23 cellular contexts compared by ENCODE assay signal in the genomic region with DNA sequence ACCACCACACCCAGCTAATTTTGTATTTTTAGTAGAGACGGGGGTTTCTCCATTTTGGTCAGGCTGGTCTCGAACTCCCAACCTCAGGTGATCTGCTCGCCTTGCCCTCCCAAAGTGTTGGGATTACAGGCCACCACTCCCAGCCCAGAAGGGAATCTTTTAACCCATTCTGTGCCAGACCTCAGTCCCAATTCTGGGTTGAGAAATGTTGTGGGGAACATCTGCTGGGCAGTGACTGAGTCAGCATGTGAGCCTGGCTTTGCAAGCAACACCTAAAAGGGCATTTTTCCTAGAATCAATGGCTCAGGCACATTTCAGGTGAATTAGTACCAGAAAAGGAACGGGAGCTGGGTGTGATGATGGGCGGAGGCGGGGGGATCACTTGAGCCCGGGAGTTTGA. TPM values are rescaled to one million over a fixed set of nuclear protein-coding genes. Genes with fewer than 3 reads are reported as not detected.
DNase-seq lines count a peak whose midpoint lies in the region; ATAC-seq, FAIRE-seq and TF ChIP-seq lines count a peak whose summit lies in the region.
"Had no signal": no experiment of that assay in that cellular context is flagged by ENCODE, and none has a peak within 500 bp of the region (broad histone marks: within the 10 kb centered on the region; RNA-seq: fewer than 3 reads in every experiment).

No MANE protein-coding gene starts in this region.

- no peaks in the 10 kb centered on the region for H3K79me2 ChIP-seq in osteoblast (ENCODE audit: insufficient read depth, low read length)

- 75% methylated on average over 7 of the region's 7 CpGs for WGBS in A549 (ENCODE audit: missing lambda C conversion rate)
- WGBS in endodermal cell (ENCODE audit: insufficient coverage in 1 of 2, insufficient read length in 1 of 2), 2 experiments: 67 to 90% methylated on average over 1 to 7 of the region's 7 CpGs

- no peak for TF ChIP-seq EP300 in A549 (IDR thresholded peaks at IDR 0.05)

- peaks cover 17% of the 10 kb centered on the region for H3K27me3 Mint-ChIP-seq in endodermal cell (ENCODE audit: insufficient read depth)

- H3K4me3 Mint-ChIP-seq in endodermal cell: no peak overlapping the region
- H3K4me3 Mint-ChIP-seq: CD8-positive, alpha-beta memory T cell had no signal

- no peak for TF ChIP-seq CTCF in A549 (IDR thresholded peaks at IDR 0.05)
- no peak for TF ChIP-seq CTCF in endodermal cell (conservative IDR thresholded peaks at IDR 0.05)
- no peak for TF ChIP-seq CTCF in osteoblast (IDR thresholded peaks at IDR 0.05; ENCODE audit: extremely low read depth, low read depth, low read length)

- no peaks in the 10 kb centered on the region for H3K36me3 Mint-ChIP-seq in endodermal cell (ENCODE audit: low read depth)
- H3K36me3 Mint-ChIP-seq: CD14-positive monocyte; CD8-positive, alpha-beta memory T cell; IgD-negative memory B cell had no signal

- H3K4me2 ChIP-seq in A549 (no peak overlapping the region), osteoblast (ENCODE audit: insufficient read depth, low read length) (no peak overlapping the region)

- H3K4me3 ChIP-seq in A549: no peak overlapping the region
- no peak overlapping the region for H3K4me3 ChIP-seq in endodermal cell (ENCODE audit: low read length)
- H3K4me3 ChIP-seq in osteoblast (ENCODE audit: insufficient read depth, low read length): no peak overlapping the region
- H3K4me3 ChIP-seq: SK-N-MC had no signal

- H3K4me1 Mint-ChIP-seq in endodermal cell: peaks cover 1% of the 10 kb centered on the region

- no peak for DNase-seq in A549 (ENCODE audit: low read depth in 1 of 2, low spot score in 1 of 2)
- DNase-seq in AG08396 (ENCODE audit: low spot score): peak; percentile 15
- DNase-seq in endodermal cell: peak; percentile 45
- DNase-seq in osteoblast (ENCODE audit: insufficient read length, low spot score, missing footprints): peak; percentile 73
- no peak for DNase-seq in NCI-H526 (lab: John Stamatoyannopoulos, UW)
- DNase-seq in GF-D8 (lab: John Stamatoyannopoulos, UW): no peak
- DNase-seq: BE2C; CD8-positive, alpha-beta memory T cell; DMS 273 treated with DMSO at 0.1 percent for 48 hours; DMS79; EL; NCI-H1092 treated with DMSO at 0.1 percent for 48 hours; NCI-H1436; NCI-H1930; NCI-H2107; NCI-H446 treated with DMSO at 0.1 percent for 48 hours; NCI-H69; SIG-M5 had no signal

- TF ChIP-seq POLR2A in A549 (IDR thresholded peaks at IDR 0.05; ENCODE audit: low read length): no peak

- H3K9ac ChIP-seq in endodermal cell (ENCODE audit: extremely low read depth, low read length, poor library complexity, severe bottlenecking): no peak overlapping the region

- H3K27ac Mint-ChIP-seq in endodermal cell: no peak overlapping the region
- H3K27ac Mint-ChIP-seq: CD14-positive monocyte, IgD-negative memory B cell had no signal

- CTCF ChIA-PET in A549 (lab: Yijun Ruan, JAX): interaction anchor here (1.0 to 14.5 kb wide), 23 partner anchors 10 to 220 kb away, joined by 3 to 484 read pairs (median 29); a partner anchor contains a TSS

- H3K27ac ChIP-seq in A549 (peak overlapping the region; percentile 52 to 65; a peak in 4 of 6 replicates), endodermal cell (ENCODE audit: low read depth, low read length) (no peak overlapping the region), osteoblast (ENCODE audit: low read depth, low read length) (no peak overlapping the region)
- H3K27ac ChIP-seq: SK-N-MC had no signal

- H3K9me3 ChIP-seq in A549: no peaks in the 10 kb centered on the region
- H3K9me3 ChIP-seq in endodermal cell (ENCODE audit: control insufficient read depth, low read length): no peaks in the 10 kb centered on the region
- H3K9me3 ChIP-seq in osteoblast (ENCODE audit: low read depth, low read length): no peaks in the 10 kb centered on the region
- H3K9me3 ChIP-seq: BE2C had no signal

- no peaks in the 10 kb centered on the region for H4K20me1 ChIP-seq in osteoblast (ENCODE audit: insufficient read depth, low read length)

- no peak for TF ChIP-seq RAD21 in A549 (conservative IDR thresholded peaks at IDR 0.05 in 1 of 2, IDR thresholded peaks at IDR 0.05 in 1 of 2)

- no peak for FAIRE-seq in A549 (lab: Jason Lieb, UNC)
- FAIRE-seq: GM12892 had no signal

- H3K4me1 ChIP-seq in A549 (peaks cover 29% of the 10 kb centered on the region), endodermal cell (ENCODE audit: control insufficient read depth, insufficient read depth, low read length) (no peaks in the 10 kb centered on the region), osteoblast (ENCODE audit: insufficient read depth, low read length) (peaks cover 18% of the 10 kb centered on the region)
- H3K4me1 ChIP-seq: BE2C had no signal

- no peak overlapping the region for H2AFZ ChIP-seq in osteoblast (ENCODE audit: low read length)

- H3K27me3 ChIP-seq in endodermal cell (ENCODE audit: control insufficient read depth, insufficient read depth, low read length, poor library complexity, severe bottlenecking): no peaks in the 10 kb centered on the region
- no peaks in the 10 kb centered on the region for H3K27me3 ChIP-seq in osteoblast (ENCODE audit: insufficient read depth, low read length)
- H3K27me3 ChIP-seq: BE2C had no signal

- ATAC-seq in A549 (no peak), GM21825 (IDR thresholded peaks at IDR 0.05; ENCODE audit: unreplicated experiment) (no peak)

- POLR2A ChIA-PET in A549 (lab: Yijun Ruan, JAX): interaction anchor here (2.0 kb wide), 1 partner anchor 199 kb away, joined by 5 read pairs; no protein-coding TSS in a partner anchor

- H3K9me3 Mint-ChIP-seq in endodermal cell: no peaks in the 10 kb centered on the region
- H3K9me3 Mint-ChIP-seq: CD14-positive monocyte; CD8-positive, alpha-beta memory T cell; IgD-negative memory B cell had no signal

- H3K36me3 ChIP-seq in endodermal cell (ENCODE audit: control insufficient read depth, insufficient read depth, low read length) (no peaks in the 10 kb centered on the region), osteoblast (ENCODE audit: insufficient read depth, low read length) (no peaks in the 10 kb centered on the region)
- H3K36me3 ChIP-seq: BE2C had no signal

TF ChIP-seq in A549, 52 proteins besides CTCF, POLR2A, EP300 and RAD21 (continues in another document):
- TF ChIP-seq ZSCAN20 (CRISPR knock-in tag; IDR thresholded peaks at IDR 0.05) (no peak), KDM1A (IDR thresholded peaks at IDR 0.05; ENCODE audit: low read depth) (no peak)
- TF ChIP-seq, protein P1, sequence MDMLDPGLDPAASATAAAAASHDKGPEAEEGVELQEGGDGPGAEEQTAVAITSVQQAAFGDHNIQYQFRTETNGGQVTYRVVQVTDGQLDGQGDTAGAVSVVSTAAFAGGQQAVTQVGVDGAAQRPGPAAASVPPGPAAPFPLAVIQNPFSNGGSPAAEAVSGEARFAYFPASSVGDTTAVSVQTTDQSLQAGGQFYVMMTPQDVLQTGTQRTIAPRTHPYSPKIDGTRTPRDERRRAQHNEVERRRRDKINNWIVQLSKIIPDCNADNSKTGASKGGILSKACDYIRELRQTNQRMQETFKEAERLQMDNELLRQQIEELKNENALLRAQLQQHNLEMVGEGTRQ (IDR thresholded peaks at IDR 0.05): no peak
- TF ChIP-seq, protein P2, sequence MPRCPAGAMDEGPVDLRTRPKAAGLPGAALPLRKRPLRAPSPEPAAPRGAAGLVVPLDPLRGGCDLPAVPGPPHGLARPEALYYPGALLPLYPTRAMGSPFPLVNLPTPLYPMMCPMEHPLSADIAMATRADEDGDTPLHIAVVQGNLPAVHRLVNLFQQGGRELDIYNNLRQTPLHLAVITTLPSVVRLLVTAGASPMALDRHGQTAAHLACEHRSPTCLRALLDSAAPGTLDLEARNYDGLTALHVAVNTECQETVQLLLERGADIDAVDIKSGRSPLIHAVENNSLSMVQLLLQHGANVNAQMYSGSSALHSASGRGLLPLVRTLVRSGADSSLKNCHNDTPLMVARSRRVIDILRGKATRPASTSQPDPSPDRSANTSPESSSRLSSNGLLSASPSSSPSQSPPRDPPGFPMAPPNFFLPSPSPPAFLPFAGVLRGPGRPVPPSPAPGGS (IDR thresholded peaks at IDR 0.05): no peak

RNA-seq across cellular contexts. Expression of a gene that starts 7.6 kb away (rescaled TPM):
- 154 and 175 TPM in 2 replicates for polyA plus RNA-seq in A549 (2011; rRNA removed)
- polyA plus RNA-seq in A549 (2012; cell fraction: cytosol; rRNA removed): 35.2 and 38.6 TPM in 2 replicates
- 27.6 and 38.4 TPM in 2 replicates for polyA plus RNA-seq in A549 (2012; cell fraction: nucleus; rRNA removed)
- polyA plus RNA-seq in A549 (2017; fragmentation: RNase III; extraction: RNeasy Plus Mini Kit Qiagen cat#74134 plus additional on column Dnase treatment): 34.6 to 37.7 TPM (median 34.9 TPM) in 3 replicates
- polyA minus RNA-seq in A549 (2011; rRNA and poly(A)+ RNA removed): 90.6 and 109 TPM in 2 replicates
- total RNA-seq in endodermal cell: 10 to 100 TPM; 50.2 to 64.8 TPM
- polyA plus RNA-seq in endodermal cell (2013, experiment 1 of 2): 52.3 TPM
- polyA plus RNA-seq in endodermal cell (2013, experiment 2 of 2): 46.9 TPM
- total RNA-seq in osteoblast: 23.3 and 25.7 TPM in 2 replicates

RNA-seq across cellular contexts. Expression of a gene that starts 13.0 kb away (rescaled TPM):
- polyA plus RNA-seq in A549 (2011; rRNA removed) (35.5 and 40.5 TPM in 2 replicates), A549 (2017; fragmentation: RNase III; extraction: RNeasy Plus Mini Kit Qiagen cat#74134 plus additional on column Dnase treatment) (18.0 to 22.6 TPM (median 20.0 TPM) in 3 replicates)
- 11.1 and 19.5 TPM in 2 replicates for polyA plus RNA-seq in A549 (2012; cell fraction: cytosol; rRNA removed)
- polyA plus RNA-seq in A549 (2012; cell fraction: nucleus; rRNA removed): 9.9 and 10.0 TPM in 2 replicates
- polyA minus RNA-seq in A549 (2011; rRNA and poly(A)+ RNA removed): 28.7 and 32.3 TPM in 2 replicates
- total RNA-seq in endodermal cell (1 to 10 TPM; 1.9 to 4.6 TPM), osteoblast (0.29 and 1.1 TPM in 2 replicates)
- polyA plus RNA-seq in endodermal cell (2013, experiment 1 of 2): 1.9 TPM
- 2.2 TPM for polyA plus RNA-seq in endodermal cell (2013, experiment 2 of 2)
- total RNA-seq: CD8-positive, alpha-beta memory T cell had no signal
- polyA plus RNA-seq: CD14-positive monocyte; CD8-positive, alpha-beta memory T cell; IgD-negative memory B cell had no signal

RNA-seq across cellular contexts. Expression of a gene that starts 22.7 kb away (rescaled TPM):
- polyA plus RNA-seq in A549 (2011; rRNA removed): 0.99 and 1.5 TPM in 2 replicates
- polyA plus RNA-seq in A549 (2012; cell fraction: cytosol; rRNA removed): 3.4 and 5.1 TPM in 2 replicates
- polyA plus RNA-seq in A549 (2012; cell fraction: nucleus; rRNA removed): 5.8 and 8.4 TPM in 2 replicates
- 2.2 to 2.8 TPM (median 2.8 TPM) in 3 replicates for polyA plus RNA-seq in A549 (2017; fragmentation: RNase III; extraction: RNeasy Plus Mini Kit Qiagen cat#74134 plus additional on column Dnase treatment)
- 0.66 and 0.83 TPM in 2 replicates for polyA minus RNA-seq in A549 (2011; rRNA and poly(A)+ RNA removed)
- total RNA-seq in endodermal cell: under 1 TPM; 0.20 to 0.38 TPM
- 31.0 TPM for polyA plus RNA-seq in endodermal cell (2013, experiment 1 of 2)
- 38.9 TPM for polyA plus RNA-seq in endodermal cell (2013, experiment 2 of 2)
- 0.36 TPM in 1 of 2 replicates, not detected in the other for total RNA-seq in osteoblast
- total RNA-seq: CD8-positive, alpha-beta memory T cell had no signal
- polyA plus RNA-seq: CD14-positive monocyte; CD8-positive, alpha-beta memory T cell; IgD-negative memory B cell had no signal

RNA-seq across cellular contexts. Expression of a gene that starts 36.6 kb away (rescaled TPM):
- polyA plus RNA-seq in A549 (2011; rRNA removed) (50.0 and 56.4 TPM in 2 replicates), A549 (2017; fragmentation: RNase III; extraction: RNeasy Plus Mini Kit Qiagen cat#74134 plus additional on column Dnase treatment) (49.3 to 59.3 TPM (median 55.5 TPM) in 3 replicates)
- polyA plus RNA-seq in A549 (2012; cell fraction: cytosol; rRNA removed): 108 and 115 TPM in 2 replicates
- 170 and 181 TPM in 2 replicates for polyA plus RNA-seq in A549 (2012; cell fraction: nucleus; rRNA removed)
- polyA minus RNA-seq in A549 (2011; rRNA and poly(A)+ RNA removed): 41.0 and 46.7 TPM in 2 replicates
- total RNA-seq in endodermal cell (10 to 100 TPM; 60.5 to 87.4 TPM), osteoblast (2.5 and 3.5 TPM in 2 replicates)
- polyA plus RNA-seq in endodermal cell (2013, experiment 1 of 2): 89.3 TPM
- 86.0 TPM for polyA plus RNA-seq in endodermal cell (2013, experiment 2 of 2)
- polyA plus RNA-seq: CD14-positive monocyte, IgD-negative memory B cell had no signal

Comparison
In these comparisons a context has a peak if more than half of its experiments do, and no peak if none do; other contexts are left out.
1. DNase-seq: peak in AG08396 (single experiment), endodermal cell (single experiment) and osteoblast (single experiment); none in A549 (0 of 2), NCI-H526 (0 of 2) and GF-D8 (single experiment).
2. H3K27ac ChIP-seq: peak in A549 (2 of 2); none in endodermal cell (single experiment) and osteoblast (single experiment).